16 cellular contexts compared by ENCODE assay signal in the genomic region with DNA sequence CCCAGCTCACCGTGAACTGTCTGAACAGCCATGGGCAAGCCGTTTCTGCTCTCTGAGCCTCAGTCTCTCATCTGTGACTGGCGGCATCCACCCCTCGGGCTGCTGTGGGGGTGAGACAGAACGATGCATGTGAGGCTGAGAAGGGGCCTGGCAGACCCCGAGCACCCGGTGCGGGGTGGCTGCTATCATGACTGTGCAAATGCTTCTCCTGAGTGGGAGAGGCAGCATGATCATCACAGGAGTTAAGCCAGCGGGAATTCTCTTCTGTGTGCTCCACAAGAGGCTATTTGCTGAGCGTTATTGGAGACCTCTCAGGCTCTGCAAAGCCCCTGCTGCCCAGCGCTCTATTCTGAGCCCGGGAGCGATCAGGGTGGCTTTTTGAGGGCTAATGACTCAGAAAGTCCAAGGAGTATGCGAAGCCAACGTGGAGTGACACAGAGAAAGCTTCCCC. TPM values are rescaled to one million over a fixed set of nuclear protein-coding genes. Genes with fewer than 3 reads are reported as not detected.
A peak's percentile ranks its signal among the peaks of the same experiment; 100 is the strongest.
DNase-seq lines count a peak whose midpoint lies in the region; ATAC-seq, FAIRE-seq and TF ChIP-seq lines count a peak whose summit lies in the region.
"Had no signal": no experiment of that assay in that cellular context is flagged by ENCODE, and none has a peak within 500 bp of the region (broad histone marks: within the 10 kb centered on the region; RNA-seq: fewer than 3 reads in every experiment).

No MANE protein-coding gene starts in this region.

- TF ChIP-seq CTCF in fibroblast of pulmonary artery (IDR thresholded peaks at IDR 0.05; ENCODE audit: low read length, missing control alignments) (no peak), omental fat pad (IDR thresholded peaks at IDR 0.05) (no peak)

- DNase-seq in ELF-1 (ENCODE audit: low read depth, low spot score) (peak; percentile 47), RCC 7860 (ENCODE audit: low spot score) (peak; percentile 69), fibroblast of pulmonary artery (ENCODE audit: low read depth) (peak; percentile 8), omental fat pad (ENCODE audit: low spot score) (no peak), Kasumi-1 (lab: John Stamatoyannopoulos, UW) (no peak)
- DNase-seq in activated CD8-positive, alpha-beta memory T cell treated with anti-CD3 and anti-CD28 coated beads for 24 hours = no peak
- DNase-seq: activated CD8-positive, alpha-beta T cell treated with anti-CD3 and anti-CD28 coated beads for 36 hours; Calu3; GOT3; NCI-H1694; NCI-H524; stimulated activated CD4-positive, alpha-beta T cell treated with anti-CD3 and anti-CD28 coated beads, Interleukin-4, amount 100 ng/mL, for 24 hours had no signal

- ATAC-seq in omental fat pad (ENCODE audit: low FRiP score) = peak; percentile 55
- ATAC-seq in GM21526 (IDR thresholded peaks at IDR 0.05; ENCODE audit: low FRiP score, unreplicated experiment) = no peak
- no peak for ATAC-seq in GM21786 (IDR thresholded peaks at IDR 0.05; ENCODE audit: unreplicated experiment)
- ATAC-seq: activated CD8-positive, alpha-beta T cell treated with anti-CD3 and anti-CD28 coated beads for 36 hours had no signal

- no peak overlapping the region for H3K4me3 ChIP-seq in fibroblast of pulmonary artery (replicated peaks; ENCODE audit: low read depth, low read length)
- H3K4me3 ChIP-seq: lung, testis had no signal

- FAIRE-seq in RCC 7860 (lab: Jason Lieb, UNC) = no peak

RNA-seq across cellular contexts. Expression of gene ID2, which starts 45.8 kb away (rescaled TPM):
- total RNA-seq in omental fat pad = 100 to 1,000 TPM; 165 to 949 (median 312) TPM

Comparison
In these comparisons a context has a peak if more than half of its experiments do, and no peak if none do; other contexts are left out.
1. DNase-seq: peak in ELF-1 (single experiment), RCC 7860 (single experiment) and fibroblast of pulmonary artery (single experiment); none in omental fat pad (single experiment), activated CD8-positive, alpha-beta memory T cell treated with anti-CD3 and anti-CD28 coated beads for 24 hours (single experiment) and Kasumi-1 (0 of 2).